In genomic region chr5:138468966-138469539, GRCh38 we compare ENCODE assay signal across 1 cellular context.
A peak's percentile ranks its signal among the peaks of the same experiment; 100 is the strongest.
TF ChIP-seq lines count a peak whose summit lies in the region.

No MANE protein-coding gene starts in this region.

TF ChIP-seq in K562, 482 proteins besides CTCF, POLR2A, EP300 and RAD21 (continued from another document):
- TF ChIP-seq RERE (CRISPR knock-in tag; IDR thresholded peaks at IDR 0.05; ENCODE audit: borderline replicate concordance): no peak
- TF ChIP-seq CHCHD3 (CRISPR knock-in tag; IDR thresholded peaks at IDR 0.05): peak; percentile 0; the same call in 1 of the 2 replicates
- TF ChIP-seq SP2 (IDR thresholded peaks at IDR 0.05; ENCODE audit: extremely low read depth, low read depth, low read length, poor library complexity, severe bottlenecking): peak; percentile 19
- peak; percentile 47; the same call in 1 of the 2 replicates for TF ChIP-seq NFATC3 (IDR thresholded peaks at IDR 0.05)
- peak; percentile 95; the same call in 1 of the 2 replicates for TF ChIP-seq POLR2AphosphoS5 (IDR thresholded peaks at IDR 0.05; ENCODE audit: control insufficient read depth, insufficient read depth, low read depth, low read length)
- no peak for TF ChIP-seq ZNF778 (CRISPR knock-in tag; IDR thresholded peaks at IDR 0.05)
- peak in 1 of 2 experiments; percentile 12; a peak in 1 of 4 replicates for TF ChIP-seq ZMIZ1 (IDR thresholded peaks at IDR 0.05; ENCODE audit: low read depth in 2 of 2, low read length in 2 of 2)
- peak; percentile 81 for TF ChIP-seq RBM39 (optimal IDR thresholded peaks at IDR 0.05; ENCODE audit: low read depth, low read length)
- peak; percentile 77 for TF ChIP-seq FUS (optimal IDR thresholded peaks at IDR 0.05; ENCODE audit: low read depth, low read length)
- peak; percentile 67 for TF ChIP-seq POLR2G (IDR thresholded peaks at IDR 0.05; ENCODE audit: low read depth, low read length)
